In the genomic region with DNA sequence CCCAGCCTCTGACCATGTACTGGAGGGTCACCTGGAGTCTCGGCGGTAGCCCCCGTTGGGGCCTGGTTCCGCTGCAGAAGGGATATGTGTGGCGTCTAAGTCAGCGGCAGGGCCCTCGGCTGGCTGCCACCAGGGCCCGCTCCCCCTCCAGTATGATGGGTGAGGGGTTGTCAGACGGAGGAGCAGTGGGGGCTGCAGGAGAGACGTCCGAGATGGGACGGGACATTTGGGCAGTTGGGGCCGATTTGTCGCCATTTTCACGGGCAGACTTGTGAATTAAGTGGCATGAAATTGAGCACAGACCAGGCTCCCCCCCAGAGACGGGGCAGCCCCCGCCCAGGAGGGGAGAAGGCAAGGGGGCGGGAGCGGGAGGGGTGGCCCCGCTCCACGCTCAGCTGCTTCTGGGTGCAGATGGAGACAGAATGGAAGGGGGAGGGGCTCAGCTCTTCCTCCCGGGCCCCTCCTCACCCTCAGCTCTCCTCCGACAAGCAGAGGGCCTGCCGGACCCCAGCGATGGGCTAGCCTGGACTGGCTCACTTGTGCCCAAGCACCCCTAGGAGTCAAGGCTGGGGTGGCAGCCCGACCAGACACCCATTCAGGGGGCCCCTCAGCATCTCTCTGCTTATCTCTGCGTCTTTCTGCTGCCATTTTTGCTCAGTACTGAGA, we compare ENCODE assay signal across 1 cellular context.
TF ChIP-seq lines count a peak whose summit lies in the region.

No MANE protein-coding gene starts in this region.

TF ChIP-seq in IMR-90, 13 proteins besides CTCF, POLR2A, EP300 and RAD21:
- TF ChIP-seq MAZ (IDR thresholded peaks at IDR 0.05; ENCODE audit: borderline replicate concordance, low read depth, low read length) (no peak), MAFK (IDR thresholded peaks at IDR 0.05; ENCODE audit: low read depth, low read length) (no peak)
